In the genomic region with DNA sequence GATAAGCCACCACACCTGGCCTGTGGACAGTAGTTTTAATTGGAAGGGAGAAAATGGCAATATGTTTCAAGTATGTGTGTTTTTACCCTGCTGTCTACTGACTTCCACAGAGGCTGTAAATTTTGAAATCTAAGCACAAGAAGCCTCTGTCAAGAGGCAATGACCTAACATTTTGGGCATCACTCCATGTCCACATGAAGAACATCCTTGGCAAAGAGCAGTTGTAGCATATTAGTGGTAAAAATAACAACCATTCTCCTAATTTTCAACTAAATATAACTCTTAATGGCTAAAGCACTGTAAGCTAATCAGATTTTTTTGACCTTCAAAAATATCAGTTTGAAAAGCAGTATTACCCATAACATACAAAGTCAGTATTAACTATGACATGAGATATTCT, we compare ENCODE assay signal across 23 cellular contexts.
DNase-seq lines count a peak whose midpoint lies in the region; ATAC-seq and TF ChIP-seq lines count a peak whose summit lies in the region.
"Had no signal": no experiment of that assay in that cellular context is flagged by ENCODE, and none has a peak within 500 bp of the region (broad histone marks: within the 10 kb centered on the region; RNA-seq: fewer than 3 reads in every experiment).

No MANE protein-coding gene starts in this region.

- peak overlapping the region; percentile 48 for H3K27ac ChIP-seq in cingulate gyrus (ENCODE audit: low read depth, low read length)
- H3K27ac ChIP-seq in hepatocyte = peak overlapping the region; percentile 63
- peak overlapping the region; percentile 50 for H3K27ac ChIP-seq in substantia nigra (ENCODE audit: low read depth, low read length, poor library complexity, severe bottlenecking)
- no peak overlapping the region for H3K27ac ChIP-seq in PC-9

- CTCF ChIA-PET in activated CD8-positive, alpha-beta memory T cell treated with anti-CD3 and anti-CD28 coated beads, Interleukin-2, amount 10 ng/mL, durations not matched to agents 7 days and 5 days (lab: Charles Lee) = no interaction called here
- CTCF ChIA-PET in PC-9 (lab: Charles Lee) = no interaction called here

- H4K20me1 ChIP-seq in hepatocyte (ENCODE audit: insufficient read depth, poor library complexity, severe bottlenecking) (no peaks in the 10 kb centered on the region), PC-9 (ENCODE audit: insufficient read depth) (no peaks in the 10 kb centered on the region)

- H3K27me3 Mint-ChIP-seq in activated CD8-positive, alpha-beta memory T cell treated with anti-CD3 and anti-CD28 coated beads, Interleukin-2, amount 10 ng/mL, durations not matched to agents 7 days and 5 days = peaks cover 4% of the 10 kb centered on the region
- H3K27me3 Mint-ChIP-seq: stimulated activated naive CD8-positive, alpha-beta T cell treated with anti-CD3 and anti-CD28 coated beads, Interleukin-15, amount 100 ng/mL, for 72 hours; type B pancreatic cell had no signal

- no peak overlapping the region for H3K4me2 ChIP-seq in hepatocyte
- no peak overlapping the region for H3K4me2 ChIP-seq in PC-9
- H3K4me2 ChIP-seq: GM23338 had no signal

- no peaks in the 10 kb centered on the region for H3K79me2 ChIP-seq in hepatocyte
- H3K79me2 ChIP-seq in PC-9 (ENCODE audit: low read depth) = no peaks in the 10 kb centered on the region

- POLR2A ChIA-PET in PC-9 (lab: Charles Lee; ENCODE audit: unreplicated experiment) = no interaction called here

- no peak overlapping the region for H2AFZ ChIP-seq in hepatocyte
- H2AFZ ChIP-seq in PC-9 = no peak overlapping the region
- H2AFZ ChIP-seq: GM23338 had no signal

- intact Hi-C loops in PC-9 (cut with micrococcal nuclease; ENCODE audit: unreplicated experiment) = no loop called here

- DNase-seq in GM03348 (ENCODE audit: low spot score) = peak; percentile 22
- DNase-seq in hepatocyte (ENCODE audit: low spot score) = no peak
- peak in 1 of 49 donors; percentile 9 for DNase-seq in substantia nigra (lab: John Stamatoyannopoulos, UW)
- no peak for DNase-seq in NCI-H1048 (lab: John Stamatoyannopoulos, UW)
- no peak for DNase-seq in activated CD8-positive, alpha-beta memory T cell treated with anti-CD3 and anti-CD28 coated beads, Interleukin-2, amount 10 ng/mL, durations not matched to agents 7 days and 5 days
- DNase-seq in PC-9 = no peak
- DNase-seq: activated CD4-positive, alpha-beta T cell treated with anti-CD3 and anti-CD28 coated beads for 4 hours; activated gamma-delta T cell; activated T-cell treated with anti-CD3 and anti-CD28 coated beads, Interleukin-2, amount 50 U/mL, for 24 hours; cerebellar nuclear complex; DND-41; Kasumi-1; naive thymus-derived CD4-positive, alpha-beta T cell; NCI-H146; NCI-H774; small intestine; stimulated activated CD8-positive, alpha-beta memory T cell treated with anti-CD3 and anti-CD28 coated beads, Interleukin-4, amount 100 ng/mL, for 48 hours; stimulated activated naive CD8-positive, alpha-beta T cell treated with anti-CD3 and anti-CD28 coated beads, Interleukin-15, amount 100 ng/mL, for 72 hours had no signal

- H3K27me3 ChIP-seq in hepatocyte (no peaks in the 10 kb centered on the region), PC-9 (ENCODE audit: insufficient read depth, low read depth) (no peaks in the 10 kb centered on the region)

- TF ChIP-seq CTCF in hepatocyte (IDR thresholded peaks at IDR 0.05; ENCODE audit: poor library complexity) = no peak
- no peak for TF ChIP-seq CTCF in PC-9 (conservative IDR thresholded peaks at IDR 0.05)

- H3K4me3 ChIP-seq in hepatocyte (no peak overlapping the region), PC-9 (no peak overlapping the region)
- H3K4me3 ChIP-seq: GM12878, GM23338 had no signal

- no peaks in the 10 kb centered on the region for H3K36me3 Mint-ChIP-seq in activated CD8-positive, alpha-beta memory T cell treated with anti-CD3 and anti-CD28 coated beads, Interleukin-2, amount 10 ng/mL, durations not matched to agents 7 days and 5 days
- H3K36me3 Mint-ChIP-seq: type B pancreatic cell had no signal

- no peaks in the 10 kb centered on the region for H3K4me1 Mint-ChIP-seq in activated CD8-positive, alpha-beta memory T cell treated with anti-CD3 and anti-CD28 coated beads, Interleukin-2, amount 10 ng/mL, durations not matched to agents 7 days and 5 days
- H3K4me1 Mint-ChIP-seq: naive thymus-derived CD4-positive, alpha-beta T cell; stimulated activated naive CD8-positive, alpha-beta T cell treated with anti-CD3 and anti-CD28 coated beads, Interleukin-15, amount 100 ng/mL, for 72 hours had no signal

- peaks cover 22% of the 10 kb centered on the region for H3K4me1 ChIP-seq in hepatocyte (ENCODE audit: insufficient read depth)
- no peaks in the 10 kb centered on the region for H3K4me1 ChIP-seq in PC-9 (replicated peaks; ENCODE audit: insufficient read depth)

- H3K9me2 ChIP-seq in hepatocyte (replicated peaks; ENCODE audit: insufficient read depth) = no peaks in the 10 kb centered on the region
- H3K9me2 ChIP-seq in PC-9 (ENCODE audit: insufficient read depth) = no peaks in the 10 kb centered on the region

- no TSS peak for BruUV-seq in PC-9 (replicated peaks; lab: Mats Ljungman, UMichigan)

- H3K4me3 Mint-ChIP-seq in activated CD8-positive, alpha-beta memory T cell treated with anti-CD3 and anti-CD28 coated beads, Interleukin-2, amount 10 ng/mL, durations not matched to agents 7 days and 5 days = no peak overlapping the region
- H3K4me3 Mint-ChIP-seq: activated T-cell treated with anti-CD3 and anti-CD28 coated beads, Interleukin-2, amount 50 U/mL, for 24 hours; CD14-positive monocyte; GM23338; naive thymus-derived CD4-positive, alpha-beta T cell; stimulated activated naive CD8-positive, alpha-beta T cell treated with anti-CD3 and anti-CD28 coated beads, Interleukin-15, amount 100 ng/mL, for 72 hours; type B pancreatic cell had no signal

- H3K27ac Mint-ChIP-seq in activated CD8-positive, alpha-beta memory T cell treated with anti-CD3 and anti-CD28 coated beads, Interleukin-2, amount 10 ng/mL, durations not matched to agents 7 days and 5 days = no peak overlapping the region
- H3K27ac Mint-ChIP-seq: activated T-cell treated with anti-CD3 and anti-CD28 coated beads, Interleukin-2, amount 50 U/mL, for 24 hours; CD14-positive monocyte; GM23338; naive thymus-derived CD4-positive, alpha-beta T cell; stimulated activated naive CD8-positive, alpha-beta T cell treated with anti-CD3 and anti-CD28 coated beads, Interleukin-15, amount 100 ng/mL, for 72 hours; type B pancreatic cell had no signal

- ATAC-seq in activated CD8-positive, alpha-beta memory T cell treated with anti-CD3 and anti-CD28 coated beads, Interleukin-2, amount 10 ng/mL, durations not matched to agents 7 days and 5 days = no peak
- ATAC-seq: GM12878; GM23338; naive thymus-derived CD4-positive, alpha-beta T cell; stimulated activated naive CD8-positive, alpha-beta T cell treated with anti-CD3 and anti-CD28 coated beads, Interleukin-15, amount 100 ng/mL, for 72 hours had no signal

- H3K9me3 ChIP-seq in hepatocyte (ENCODE audit: low read depth) = no peaks in the 10 kb centered on the region
- H3K9me3 ChIP-seq in PC-9 (ENCODE audit: insufficient read depth, low read depth) = no peaks in the 10 kb centered on the region

- H3K36me3 ChIP-seq in hepatocyte (replicated peaks; ENCODE audit: insufficient read depth, low read depth) (no peaks in the 10 kb centered on the region), PC-9 (ENCODE audit: low read depth) (no peaks in the 10 kb centered on the region)

- no peaks in the 10 kb centered on the region for H3K9me3 Mint-ChIP-seq in activated CD8-positive, alpha-beta memory T cell treated with anti-CD3 and anti-CD28 coated beads, Interleukin-2, amount 10 ng/mL, durations not matched to agents 7 days and 5 days (ENCODE audit: low read depth)
- H3K9me3 Mint-ChIP-seq: type B pancreatic cell had no signal

- no peaks in the 10 kb centered on the region for H3F3A ChIP-seq in PC-9 (ENCODE audit: insufficient read depth, low read depth)
